ENCODE assay signal across 26 cellular contexts in genomic region chr5:116787570-116787969, GRCh38.
"Had no signal": no experiment of that assay in that cellular context is flagged by ENCODE, and none has a peak within 500 bp of the region (broad histone marks: within the 10 kb centered on the region; RNA-seq: fewer than 3 reads in every experiment).

No MANE protein-coding gene starts in this region.

- DNase-seq: hippocampal formation; left colon; left lung; lower lobe of right lung; mammary epithelial cell; mesenchymal stem cell; mucosa of descending colon; naive thymus-derived CD4-positive, alpha-beta T cell; ovary; right lobe of liver; stimulated activated CD4-positive, alpha-beta T cell treated with anti-CD3 and anti-CD28 coated beads, Interleukin-1b, Interleukin-23, amount 100 ng/mL, for 48 hours; stimulated activated CD4-positive, alpha-beta T cell treated with anti-CD3 and anti-CD28 coated beads, Interleukin-2, amount 100 ng/mL, for 48 hours; stimulated activated CD4-positive, alpha-beta T cell treated with anti-CD3 and anti-CD28 coated beads, Interleukin-4, amount 100 ng/mL, for 4 hours; stimulated activated CD8-positive, alpha-beta memory T cell treated with anti-CD3 and anti-CD28 coated beads, Interleukin-4, amount 100 ng/mL, for 48 hours; stimulated activated naive CD4-positive, alpha-beta T cell treated with Interleukin-2 at 50 U/mL for 16 hours; stimulated activated naive CD8-positive, alpha-beta T cell treated with anti-CD3 and anti-CD28 coated beads, Interleukin-15, amount 100 ng/mL, for 72 hours; substantia nigra; uterus had no signal

- H3K36me3 ChIP-seq: left lung, lower lobe of right lung, ovary, right atrium auricular region, right lobe of liver, tibial nerve, uterus had no signal

- H3K4me1 ChIP-seq: left lung, lower lobe of right lung, right atrium auricular region, right lobe of liver, tibial nerve, uterus had no signal

- H3K27me3 Mint-ChIP-seq: naive thymus-derived CD4-positive, alpha-beta T cell; natural killer cell treated with Interleukin-12 subunit alpha and Interleukin-12 subunit beta and Interleukin-15 and Interleukin-18, amount 100 ng/mL, for 72 hours; progenitor cell of endocrine pancreas; stimulated activated naive CD8-positive, alpha-beta T cell treated with anti-CD3 and anti-CD28 coated beads, Interleukin-15, amount 100 ng/mL, for 72 hours; type B pancreatic cell had no signal

- H3K4me2 ChIP-seq: smooth muscle cell had no signal

- H3K4me1 Mint-ChIP-seq: mesothelial cell of epicardium; naive thymus-derived CD4-positive, alpha-beta T cell; stimulated activated memory B cell treated with anti-CD40 and anti-IgM and Interleukin-4, amounts not matched to agents 10 μg/mL and 1 μg/mL and 100 μg/mL, for 72 hours; stimulated activated naive CD8-positive, alpha-beta T cell treated with anti-CD3 and anti-CD28 coated beads, Interleukin-15, amount 100 ng/mL, for 72 hours had no signal

- H3K27ac Mint-ChIP-seq: mesothelial cell of epicardium; naive thymus-derived CD4-positive, alpha-beta T cell; natural killer cell treated with Interleukin-12 subunit alpha and Interleukin-12 subunit beta and Interleukin-15 and Interleukin-18, amount 100 ng/mL, for 72 hours; progenitor cell of endocrine pancreas; stimulated activated memory B cell treated with anti-CD40 and anti-IgM and Interleukin-4, amounts not matched to agents 10 μg/mL and 1 μg/mL and 100 μg/mL, for 72 hours; stimulated activated naive CD8-positive, alpha-beta T cell treated with anti-CD3 and anti-CD28 coated beads, Interleukin-15, amount 100 ng/mL, for 72 hours; type B pancreatic cell had no signal

- H3K4me3 Mint-ChIP-seq: mesothelial cell of epicardium; naive thymus-derived CD4-positive, alpha-beta T cell; natural killer cell treated with Interleukin-12 subunit alpha and Interleukin-12 subunit beta and Interleukin-15 and Interleukin-18, amount 100 ng/mL, for 72 hours; stimulated activated memory B cell treated with anti-CD40 and anti-IgM and Interleukin-4, amounts not matched to agents 10 μg/mL and 1 μg/mL and 100 μg/mL, for 72 hours; stimulated activated naive CD8-positive, alpha-beta T cell treated with anti-CD3 and anti-CD28 coated beads, Interleukin-15, amount 100 ng/mL, for 72 hours; type B pancreatic cell had no signal

- H3K27me3 ChIP-seq: left lung, ovary, right atrium auricular region, right lobe of liver, tibial nerve, uterus had no signal

- H3K4me3 ChIP-seq: left lung, lower lobe of right lung, mucosa of descending colon, ovary, right atrium auricular region, right lobe of liver, smooth muscle cell, tibial nerve, uterus had no signal

- H3K27ac ChIP-seq: lower lobe of right lung, ovary, right atrium auricular region, right lobe of liver, tibial nerve, uterus had no signal

- ATAC-seq: left colon; left lung; lower lobe of right lung; mucosa of descending colon; naive thymus-derived CD4-positive, alpha-beta T cell; natural killer cell treated with Interleukin-12 subunit alpha and Interleukin-12 subunit beta and Interleukin-15 and Interleukin-18, amount 100 ng/mL, for 72 hours; right lobe of liver; stimulated activated memory B cell treated with anti-CD40 and anti-IgM and Interleukin-4, amounts not matched to agents 10 μg/mL and 1 μg/mL and 100 μg/mL, for 72 hours; stimulated activated naive CD8-positive, alpha-beta T cell treated with anti-CD3 and anti-CD28 coated beads, Interleukin-15, amount 100 ng/mL, for 72 hours had no signal

- H3K36me3 Mint-ChIP-seq: naive thymus-derived CD4-positive, alpha-beta T cell; natural killer cell treated with Interleukin-12 subunit alpha and Interleukin-12 subunit beta and Interleukin-15 and Interleukin-18, amount 100 ng/mL, for 72 hours; stimulated activated memory B cell treated with anti-CD40 and anti-IgM and Interleukin-4, amounts not matched to agents 10 μg/mL and 1 μg/mL and 100 μg/mL, for 72 hours; type B pancreatic cell had no signal
